21 cellular contexts compared by ENCODE assay signal in genomic region chr16:22673463-22673862, GRCh38.
"Had no signal": no experiment of that assay in that cellular context is flagged by ENCODE, and none has a peak within 500 bp of the region (broad histone marks: within the 10 kb centered on the region; RNA-seq: fewer than 3 reads in every experiment).

No MANE protein-coding gene starts in this region.

- H3K9me3 ChIP-seq: breast epithelium, colonic mucosa, neutrophil, testis, upper lobe of left lung had no signal

- H3K27ac ChIP-seq: breast epithelium, colonic mucosa, hepatocyte, neutrophil, parathyroid adenoma, testis, upper lobe of left lung had no signal

- H3K27ac Mint-ChIP-seq: activated CD8-positive, alpha-beta T cell treated with anti-CD3 and anti-CD28 coated beads, Interleukin-2, amount 10 ng/mL, durations not matched to agents 7 days and 5 days; activated naive CD8-positive, alpha-beta T cell treated with anti-CD3 and anti-CD28 coated beads for 36 hours; activated T-cell treated with anti-CD3 and anti-CD28 coated beads, Interleukin-2, amount 50 U/mL, for 24 hours; activated T-helper 17 cell treated with anti-CD3 and anti-CD28 coated beads, Interleukin-2, amount 50 U/mL, for 72 hours; memory B cell; nephron had no signal

- ATAC-seq: activated CD8-positive, alpha-beta T cell treated with anti-CD3 and anti-CD28 coated beads, Interleukin-2, amount 10 ng/mL, durations not matched to agents 7 days and 5 days; activated T-helper 17 cell treated with anti-CD3 and anti-CD28 coated beads, Interleukin-2, amount 50 U/mL, for 72 hours; sciatic nerve had no signal

- H3K27me3 Mint-ChIP-seq: activated T-helper 17 cell treated with anti-CD3 and anti-CD28 coated beads, Interleukin-2, amount 50 U/mL, for 72 hours; memory B cell had no signal

- H3K9ac ChIP-seq: parathyroid adenoma had no signal

- H3K4me1 Mint-ChIP-seq: activated naive CD8-positive, alpha-beta T cell treated with anti-CD3 and anti-CD28 coated beads for 36 hours; activated T-helper 17 cell treated with anti-CD3 and anti-CD28 coated beads, Interleukin-2, amount 50 U/mL, for 72 hours; memory B cell; nephron had no signal

- H3K36me3 ChIP-seq: breast epithelium, colonic mucosa, neutrophil, upper lobe of left lung had no signal

- H3K4me3 ChIP-seq: breast epithelium, colonic mucosa, hepatocyte, testis, upper lobe of left lung had no signal

- H3K9me3 Mint-ChIP-seq: activated naive CD8-positive, alpha-beta T cell treated with anti-CD3 and anti-CD28 coated beads for 36 hours; activated T-cell treated with anti-CD3 and anti-CD28 coated beads, Interleukin-2, amount 50 U/mL, for 24 hours; activated T-helper 17 cell treated with anti-CD3 and anti-CD28 coated beads, Interleukin-2, amount 50 U/mL, for 72 hours; memory B cell; nephron had no signal

- H3K36me3 Mint-ChIP-seq: activated naive CD8-positive, alpha-beta T cell treated with anti-CD3 and anti-CD28 coated beads for 36 hours; memory B cell had no signal

- H3K4me3 Mint-ChIP-seq: activated CD8-positive, alpha-beta T cell treated with anti-CD3 and anti-CD28 coated beads, Interleukin-2, amount 10 ng/mL, durations not matched to agents 7 days and 5 days; activated naive CD8-positive, alpha-beta T cell treated with anti-CD3 and anti-CD28 coated beads for 36 hours; activated T-cell treated with anti-CD3 and anti-CD28 coated beads, Interleukin-2, amount 50 U/mL, for 24 hours; activated T-helper 17 cell treated with anti-CD3 and anti-CD28 coated beads, Interleukin-2, amount 50 U/mL, for 72 hours; memory B cell; nephron had no signal

- H3K4me1 ChIP-seq: breast epithelium, colonic mucosa, parathyroid adenoma, testis, upper lobe of left lung had no signal

- H3K27me3 ChIP-seq: breast epithelium, colonic mucosa, testis, upper lobe of left lung had no signal

- H3K4me2 ChIP-seq: hepatocyte had no signal

- H2AFZ ChIP-seq: hepatocyte, parathyroid adenoma had no signal

- H3K79me2 ChIP-seq: hepatocyte, parathyroid adenoma had no signal

- DNase-seq: activated CD4-positive, alpha-beta T cell treated with anti-CD3 and anti-CD28 coated beads for 1 hour; activated CD4-positive, alpha-beta T cell treated with anti-CD3 and anti-CD28 coated beads, Interleukin-2, amount 50 U/mL, for 1 hour; activated CD8-positive, alpha-beta memory T cell treated with anti-CD3 and anti-CD28 coated beads, Interleukin-2, amount 50 U/mL, for 4 hours; activated CD8-positive, alpha-beta T cell treated with anti-CD3 and anti-CD28 coated beads, Interleukin-2, amount 10 ng/mL, durations not matched to agents 7 days and 5 days; activated naive CD8-positive, alpha-beta T cell treated with anti-CD3 and anti-CD28 coated beads for 36 hours; activated T-cell treated with anti-CD3 and anti-CD28 coated beads, Interleukin-2, amount 50 U/mL, for 24 hours; colonic mucosa; stimulated activated CD4-positive, alpha-beta T cell treated with anti-CD3 and anti-CD28 coated beads, Interleukin-4, amount 100 ng/mL, for 1 hour; stimulated activated naive CD4-positive, alpha-beta T cell; T-helper 1 cell; T-helper 9 cell; testis; upper lobe of left lung had no signal
